In the genomic region with DNA sequence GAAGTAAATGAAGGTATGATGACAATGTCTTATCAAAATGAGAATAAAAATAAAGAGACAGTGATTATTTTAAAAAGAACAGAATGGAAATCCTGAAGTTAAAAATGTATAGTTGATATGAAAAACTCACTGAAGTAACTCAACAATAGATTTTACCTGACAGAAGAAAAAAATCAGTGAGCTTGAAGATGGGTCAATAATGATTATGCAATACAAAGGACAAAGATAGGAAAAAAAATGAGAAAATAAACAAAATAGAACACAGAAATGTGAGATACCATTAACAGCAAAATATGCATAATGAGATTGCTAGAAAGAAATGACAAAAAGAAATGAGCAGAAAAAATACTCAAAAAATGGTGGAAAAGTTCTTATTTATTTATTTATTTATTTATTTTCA, we compare ENCODE assay signal across 2 cellular contexts.
TF ChIP-seq lines count a peak whose summit lies in the region.

No MANE protein-coding gene starts in this region.

TF ChIP-seq in HepG2, 621 proteins besides CTCF, POLR2A, EP300 and RAD21:
- TF ChIP-seq ZNF350 (CRISPR knock-in tag; IDR thresholded peaks at IDR 0.05; ENCODE audit: borderline replicate concordance, low read depth) = no peak
- peak; percentile 31; the same call in 1 of the 2 replicates for TF ChIP-seq ATF7 (IDR thresholded peaks at IDR 0.05)
- TF ChIP-seq ATF7 (CRISPR knock-in tag; IDR thresholded peaks at IDR 0.05) = no peak
- TF ChIP-seq KLF13 (CRISPR knock-in tag; IDR thresholded peaks at IDR 0.05) = no peak
- TF ChIP-seq CEBPB (IDR thresholded peaks at IDR 0.05; ENCODE audit: borderline replicate concordance, low read depth, low read length) = peak; percentile 22; the same call in 1 of the 2 replicates

TF ChIP-seq in H1, 55 proteins besides CTCF, POLR2A, EP300 and RAD21:
- TF ChIP-seq CEBPB (IDR thresholded peaks at IDR 0.05; ENCODE audit: low read depth, low read length) (peak; percentile 10; the same call in 1 of the 2 replicates), EZH2 (IDR thresholded peaks at IDR 0.05; ENCODE audit: low read depth, low read length, severe bottlenecking) (no peak), SIN3A (conservative IDR thresholded peaks at IDR 0.05 in 1 of 2, IDR thresholded peaks at IDR 0.05 in 1 of 2; ENCODE audit: low read depth in 1 of 2, low read length in 2 of 2) (no peak), FOSL1 (IDR thresholded peaks at IDR 0.05; ENCODE audit: insufficient read depth, low read depth, low read length) (no peak), SIX5 (IDR thresholded peaks at IDR 0.05; ENCODE audit: low read depth, low read length) (no peak), RXRA (IDR thresholded peaks at IDR 0.05; ENCODE audit: insufficient read depth, low read depth, low read length) (no peak)
